ENCODE assay signal across 22 cellular contexts in the genomic region with DNA sequence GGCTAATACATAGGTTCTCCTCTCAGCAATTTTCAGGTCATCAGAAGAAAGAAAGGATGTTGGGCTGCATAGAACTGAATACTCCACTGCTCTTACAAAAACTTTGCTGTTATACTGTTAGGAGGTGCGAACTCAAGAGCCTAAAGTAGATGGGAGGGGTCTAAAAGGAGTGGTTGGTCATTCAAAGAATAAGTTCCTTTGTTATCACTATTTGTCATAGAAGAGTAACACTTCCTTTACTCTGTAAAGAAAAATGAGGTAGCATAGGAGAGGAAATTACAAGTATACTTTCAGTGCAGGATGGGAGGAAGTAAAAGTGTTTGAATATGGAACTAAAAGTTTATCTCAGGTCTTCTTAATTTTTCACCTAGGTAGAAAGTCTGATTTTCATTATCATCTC.
DNase-seq lines count a peak whose midpoint lies in the region; ATAC-seq and TF ChIP-seq lines count a peak whose summit lies in the region.
"Had no signal": no experiment of that assay in that cellular context is flagged by ENCODE, and none has a peak within 500 bp of the region (broad histone marks: within the 10 kb centered on the region; RNA-seq: fewer than 3 reads in every experiment).

No MANE protein-coding gene starts in this region.

- no peak for TF ChIP-seq EP300 in tibial nerve (IDR thresholded peaks at IDR 0.05)

- no peak for TF ChIP-seq CTCF in tibial nerve (IDR thresholded peaks at IDR 0.05)

- CTCF ChIA-PET in activated naive CD4-positive, alpha-beta T cell treated with anti-CD3 and anti-CD28 coated beads, Interleukin-2, amount 10 ng/mL, durations not matched to agents 7 days and 5 days (lab: Charles Lee) = no interaction called here

- WGBS in tibial nerve, 2 donors = 70 to 77% methylated on average over 1 of the region's 1 CpG

- H3K4me3 Mint-ChIP-seq in activated naive CD4-positive, alpha-beta T cell treated with anti-CD3 and anti-CD28 coated beads, Interleukin-2, amount 10 ng/mL, durations not matched to agents 7 days and 5 days = no peak overlapping the region
- no peak overlapping the region for H3K4me3 Mint-ChIP-seq in stimulated activated naive B cell treated with anti-CD40 and anti-IgM and Interleukin-4, amounts not matched to agents 10 μg/mL and 1 μg/mL and 100 μg/mL, for 72 hours

- no peaks in the 10 kb centered on the region for H3K9me3 ChIP-seq in tibial nerve
- H3K9me3 ChIP-seq: breast epithelium, gastrocnemius medialis, right atrium auricular region, transverse colon had no signal

- H3K27me3 Mint-ChIP-seq in activated naive CD4-positive, alpha-beta T cell treated with anti-CD3 and anti-CD28 coated beads, Interleukin-2, amount 10 ng/mL, durations not matched to agents 7 days and 5 days = no peaks in the 10 kb centered on the region
- no peaks in the 10 kb centered on the region for H3K27me3 Mint-ChIP-seq in stimulated activated naive B cell treated with anti-CD40 and anti-IgM and Interleukin-4, amounts not matched to agents 10 μg/mL and 1 μg/mL and 100 μg/mL, for 72 hours
- H3K27me3 Mint-ChIP-seq: CD4-positive, alpha-beta memory T cell had no signal

- no peak overlapping the region for H3K4me3 ChIP-seq in tibial nerve
- H3K4me3 ChIP-seq: breast epithelium, gastrocnemius medialis, right atrium auricular region, SK-N-MC, transverse colon had no signal

- peaks cover 0 to 49% (median 0%) of the 10 kb centered on the region in 3 donors for H3K36me3 ChIP-seq in tibial nerve
- H3K36me3 ChIP-seq: breast epithelium had no signal

- H3K27ac ChIP-seq in tibial nerve = no peak overlapping the region
- H3K27ac ChIP-seq: breast epithelium, gastrocnemius medialis, KMS-11, right atrium auricular region, SK-N-MC, transverse colon had no signal

- no peak for DNase-seq in activated naive CD4-positive, alpha-beta T cell treated with anti-CD3 and anti-CD28 coated beads, Interleukin-2, amount 10 ng/mL, durations not matched to agents 7 days and 5 days
- no peak for DNase-seq in activated naive CD4-positive, alpha-beta T cell treated with anti-CD3 and anti-CD28 coated beads, Interleukin-2, amount 50 U/mL, for 16 hours
- DNase-seq in NOMO-1 treated with DMSO at 0.1 percent for 48 hours (lab: John Stamatoyannopoulos, UW; ENCODE audit: unreplicated experiment) (peak; percentile 69), dermis blood vessel endothelial cell (peak; percentile 62), tibial nerve (ENCODE audit: low spot score in 2 of 2) (no peak), NCI-H2029 (lab: John Stamatoyannopoulos, UW) (no peak), GOT3 (lab: John Stamatoyannopoulos, UW) (no peak)
- DNase-seq in stimulated activated naive B cell treated with anti-CD40 and anti-IgM and Interleukin-4, amounts not matched to agents 10 μg/mL and 1 μg/mL and 100 μg/mL, for 72 hours = no peak
- DNase-seq: ACHN; activated CD4-positive, alpha-beta T cell treated with anti-CD3 and anti-CD28 coated beads for 4 hours; CD4-positive, alpha-beta memory T cell; erythroblast; gastrocnemius medialis; NCI-H1105 treated with DMSO at 0.1 percent for 48 hours; NCI-H2171; NCI-H774; T1000; transverse colon had no signal

- no peaks in the 10 kb centered on the region for H3K4me1 ChIP-seq in tibial nerve
- H3K4me1 ChIP-seq: gastrocnemius medialis had no signal

- no peaks in the 10 kb centered on the region for H3K27me3 ChIP-seq in tibial nerve
- H3K27me3 ChIP-seq: breast epithelium, gastrocnemius medialis, right atrium auricular region, transverse colon had no signal

- H3K9me3 Mint-ChIP-seq in activated naive CD4-positive, alpha-beta T cell treated with anti-CD3 and anti-CD28 coated beads, Interleukin-2, amount 10 ng/mL, durations not matched to agents 7 days and 5 days = no peaks in the 10 kb centered on the region
- H3K9me3 Mint-ChIP-seq in stimulated activated naive B cell treated with anti-CD40 and anti-IgM and Interleukin-4, amounts not matched to agents 10 μg/mL and 1 μg/mL and 100 μg/mL, for 72 hours = no peaks in the 10 kb centered on the region
- H3K9me3 Mint-ChIP-seq: CD4-positive, alpha-beta memory T cell had no signal

- no peak for TF ChIP-seq POLR2A in tibial nerve (IDR thresholded peaks at IDR 0.05)

- peak; percentile 54 to 67 for ATAC-seq in stimulated activated naive B cell treated with anti-CD40 and anti-IgM and Interleukin-4, amounts not matched to agents 10 μg/mL and 1 μg/mL and 100 μg/mL, for 72 hours (replicated peaks)
- ATAC-seq: gastrocnemius medialis had no signal

- H3K4me1 Mint-ChIP-seq in activated naive CD4-positive, alpha-beta T cell treated with anti-CD3 and anti-CD28 coated beads, Interleukin-2, amount 10 ng/mL, durations not matched to agents 7 days and 5 days = peaks cover 46% of the 10 kb centered on the region
- H3K4me1 Mint-ChIP-seq in stimulated activated naive B cell treated with anti-CD40 and anti-IgM and Interleukin-4, amounts not matched to agents 10 μg/mL and 1 μg/mL and 100 μg/mL, for 72 hours = peaks cover 3 to 9% of the 10 kb centered on the region in 2 donors

- peak overlapping the region; percentile 35 for H3K27ac Mint-ChIP-seq in activated naive CD4-positive, alpha-beta T cell treated with anti-CD3 and anti-CD28 coated beads, Interleukin-2, amount 10 ng/mL, durations not matched to agents 7 days and 5 days
- no peak overlapping the region for H3K27ac Mint-ChIP-seq in stimulated activated naive B cell treated with anti-CD40 and anti-IgM and Interleukin-4, amounts not matched to agents 10 μg/mL and 1 μg/mL and 100 μg/mL, for 72 hours

- peaks cover 31% of the 10 kb centered on the region for H3K36me3 Mint-ChIP-seq in activated naive CD4-positive, alpha-beta T cell treated with anti-CD3 and anti-CD28 coated beads, Interleukin-2, amount 10 ng/mL, durations not matched to agents 7 days and 5 days
- peaks cover 35 to 51% of the 10 kb centered on the region in 2 donors for H3K36me3 Mint-ChIP-seq in stimulated activated naive B cell treated with anti-CD40 and anti-IgM and Interleukin-4, amounts not matched to agents 10 μg/mL and 1 μg/mL and 100 μg/mL, for 72 hours

Comparison
In these comparisons a context has a peak if more than half of its experiments do, and no peak if none do; other contexts are left out.
1. DNase-seq: peak in NOMO-1 treated with DMSO at 0.1 percent for 48 hours (single experiment) and dermis blood vessel endothelial cell (single experiment); none in activated naive CD4-positive, alpha-beta T cell treated with anti-CD3 and anti-CD28 coated beads, Interleukin-2, amount 10 ng/mL, durations not matched to agents 7 days and 5 days (single experiment), activated naive CD4-positive, alpha-beta T cell treated with anti-CD3 and anti-CD28 coated beads, Interleukin-2, amount 50 U/mL, for 16 hours (single experiment), stimulated activated naive B cell treated with anti-CD40 and anti-IgM and Interleukin-4, amounts not matched to agents 10 μg/mL and 1 μg/mL and 100 μg/mL, for 72 hours (single experiment), tibial nerve (0 of 2), NCI-H2029 (single experiment) and GOT3 (single experiment).